Comparison of ENCODE assay signal across 15 cellular contexts in genomic region chr3:197561926-197562325, GRCh38.
"Had no signal": no experiment of that assay in that cellular context is flagged by ENCODE, and none has a peak within 500 bp of the region (broad histone marks: within the 10 kb centered on the region; RNA-seq: fewer than 3 reads in every experiment).

No MANE protein-coding gene starts in this region.

- ATAC-seq: pancreas had no signal

- H3K4me1 ChIP-seq: neural progenitor cell, pancreas, tibial artery had no signal

- H3K4me3 Mint-ChIP-seq: activated naive CD8-positive, alpha-beta T cell; activated T-cell treated with anti-CD3 and anti-CD28 coated beads, Interleukin-2, amount 50 U/mL, for 24 hours; dendritic cell treated with granulocyte-macrophage colony-stimulating factor and Interleukin-4, amounts not matched to agents 40 ng/mL and 50 ng/mL, for 4 days; neural progenitor cell; T-helper 1 cell treated with Interleukin-12 subunit alpha and Interleukin-12 subunit beta and Interleukin-4 antibody, amounts not matched to agents 30 μg/mL and 1 μg/mL, for 36 hours had no signal

- H3K36me3 ChIP-seq: pancreas, tibial artery had no signal

- H3K4me3 ChIP-seq: neural progenitor cell, pancreas, tibial artery had no signal

- DNase-seq: activated CD4-positive, alpha-beta T cell treated with anti-CD3 and anti-CD28 coated beads for 48 hours; activated gamma-delta T cell; activated T-cell treated with anti-CD3 and anti-CD28 coated beads, Interleukin-2, amount 50 U/mL, for 24 hours; anterior cingulate cortex; cerebellar nuclear complex; erythroblast; hippocampal formation; pancreas; retina; stimulated activated CD4-positive, alpha-beta T cell treated with anti-CD3 and anti-CD28 coated beads, Interleukin-4, amount 100 ng/mL, for 4 hours; tibial artery had no signal

- H3K27ac ChIP-seq: neural progenitor cell, pancreas, tibial artery had no signal

- H3K27me3 ChIP-seq: pancreas had no signal

- H3K9me3 ChIP-seq: pancreas, tibial artery had no signal

- H3K27ac Mint-ChIP-seq: activated naive CD8-positive, alpha-beta T cell; activated T-cell treated with anti-CD3 and anti-CD28 coated beads, Interleukin-2, amount 50 U/mL, for 24 hours; dendritic cell treated with granulocyte-macrophage colony-stimulating factor and Interleukin-4, amounts not matched to agents 40 ng/mL and 50 ng/mL, for 4 days; neural progenitor cell; T-helper 1 cell treated with Interleukin-12 subunit alpha and Interleukin-12 subunit beta and Interleukin-4 antibody, amounts not matched to agents 30 μg/mL and 1 μg/mL, for 36 hours had no signal
